In genomic region chrX:37776283-37776986, GRCh38 we compare ENCODE assay signal across 10 cellular contexts. TPM values are rescaled to one million over a fixed set of nuclear protein-coding genes. Genes with fewer than 3 reads are reported as not detected.
DNase-seq lines count a peak whose midpoint lies in the region; ATAC-seq and TF ChIP-seq lines count a peak whose summit lies in the region.
"Had no signal": no experiment of that assay in that cellular context is flagged by ENCODE, and none has a peak within 500 bp of the region (broad histone marks: within the 10 kb centered on the region; RNA-seq: fewer than 3 reads in every experiment).

No MANE protein-coding gene starts in this region.

- H4K20me1 ChIP-seq in DND-41 (ENCODE audit: insufficient read depth, low read length): no peaks in the 10 kb centered on the region
- no peaks in the 10 kb centered on the region for H4K20me1 ChIP-seq in PC-3 (ENCODE audit: low read length)

- POLR2A ChIA-PET in activated CD8-positive, alpha-beta T cell treated with anti-CD3 and anti-CD28 coated beads for 36 hours (lab: Charles Lee): no interaction called here
- POLR2A ChIA-PET in MCF 10A (lab: Yijun Ruan, JAX) (no interaction called here), PC-3 (lab: Charles Lee; ENCODE audit: unreplicated experiment) (no interaction called here)

- H3K4me2 ChIP-seq in DND-41 (ENCODE audit: insufficient read depth, low read length): peak overlapping the region; percentile 18
- H3K4me2 ChIP-seq in PC-3 (ENCODE audit: low read length): no peak overlapping the region

- H2AFZ ChIP-seq in DND-41 (ENCODE audit: low read depth, low read length) (peak overlapping the region; percentile 62; the same call in 1 of the 2 replicates), PC-3 (ENCODE audit: low read length) (no peak overlapping the region)

- H3K4me3 ChIP-seq in DND-41 (ENCODE audit: low read depth in 1 of 2, low read length in 2 of 2): no peak overlapping the region
- no peak overlapping the region for H3K4me3 ChIP-seq in PC-3 (ENCODE audit: low read length)

- TF ChIP-seq CTCF in DND-41 (IDR thresholded peaks at IDR 0.05; ENCODE audit: borderline replicate concordance, extremely low read depth, low read length, poor library complexity, severe bottlenecking): peak; percentile 35
- TF ChIP-seq CTCF in activated CD8-positive, alpha-beta T cell treated with anti-CD3 and anti-CD28 coated beads for 36 hours (IDR thresholded peaks at IDR 0.05): no peak
- TF ChIP-seq CTCF in MCF 10A (IDR thresholded peaks at IDR 0.05; ENCODE audit: unreplicated experiment): no peak
- no peak for TF ChIP-seq CTCF in PC-3 (conservative IDR thresholded peaks at IDR 0.05; ENCODE audit: low read depth, low read length)

- no peaks in the 10 kb centered on the region for H3K79me2 ChIP-seq in DND-41 (ENCODE audit: insufficient read depth, low read length)
- H3K79me2 ChIP-seq in PC-3 (ENCODE audit: low read length): no peaks in the 10 kb centered on the region

- no peaks in the 10 kb centered on the region for H3K27me3 Mint-ChIP-seq in activated CD8-positive, alpha-beta T cell treated with anti-CD3 and anti-CD28 coated beads for 36 hours
- peaks cover 35% of the 10 kb centered on the region for H3K27me3 Mint-ChIP-seq in MCF 10A (ENCODE audit: insufficient read depth, unreplicated experiment)

- H3K36me3 ChIP-seq in DND-41 (ENCODE audit: insufficient read depth, low read length) (no peaks in the 10 kb centered on the region), PC-3 (ENCODE audit: low read depth, low read length) (no peaks in the 10 kb centered on the region)

- CTCF ChIA-PET in activated CD8-positive, alpha-beta T cell treated with anti-CD3 and anti-CD28 coated beads for 36 hours (lab: Charles Lee): interaction anchor here (1.0 to 1.7 kb wide), 3 partner anchors 30 to 48 kb away, joined by 3 to 6 read pairs (median 6); no protein-coding TSS in a partner anchor
- CTCF ChIA-PET in MCF 10A (lab: Yijun Ruan, JAX) (interaction anchor here (0.7 to 1.0 kb wide), 2 partner anchors 14 to 36 kb away, joined by 4 to 6 read pairs; no protein-coding TSS in a partner anchor), PC-3 (lab: Charles Lee) (no interaction called here)

- BruUV-seq in MCF 10A (replicated peaks; lab: Mats Ljungman, UMichigan) (no TSS peak), PC-3 (replicated peaks; lab: Mats Ljungman, UMichigan) (no TSS peak)

- H3F3A ChIP-seq in PC-3 (ENCODE audit: low read length, unreplicated experiment): no peaks in the 10 kb centered on the region

- H3K27me3 ChIP-seq in DND-41 (ENCODE audit: insufficient read depth, low read length, poor library complexity) (no peaks in the 10 kb centered on the region), PC-3 (ENCODE audit: low read length) (no peaks in the 10 kb centered on the region)

- H3K4me1 Mint-ChIP-seq in activated CD8-positive, alpha-beta T cell treated with anti-CD3 and anti-CD28 coated beads for 36 hours (ENCODE audit: low read depth): peaks cover 23% of the 10 kb centered on the region
- no peaks in the 10 kb centered on the region for H3K4me1 Mint-ChIP-seq in MCF 10A (ENCODE audit: insufficient read depth, unreplicated experiment)

- peak overlapping the region; percentile 88 for H3K27ac ChIP-seq in DND-41 (ENCODE audit: low read length)
- H3K27ac ChIP-seq in PC-3 (ENCODE audit: low read length): no peak overlapping the region

- no peaks in the 10 kb centered on the region for H3K9me3 Mint-ChIP-seq in activated CD8-positive, alpha-beta T cell treated with anti-CD3 and anti-CD28 coated beads for 36 hours
- H3K9me3 Mint-ChIP-seq in MCF 10A (ENCODE audit: unreplicated experiment): no peaks in the 10 kb centered on the region

- peaks cover 46% of the 10 kb centered on the region for H3K4me1 ChIP-seq in DND-41 (ENCODE audit: insufficient read depth, low read length)
- no peaks in the 10 kb centered on the region for H3K4me1 ChIP-seq in PC-3 (ENCODE audit: insufficient read depth, low read length)

- H3K9ac ChIP-seq in DND-41 (ENCODE audit: low read depth, low read length): peak overlapping the region; percentile 44
- no peak overlapping the region for H3K9ac ChIP-seq in PC-3 (ENCODE audit: low read length)

- no peak overlapping the region for H3K4me3 Mint-ChIP-seq in activated CD8-positive, alpha-beta T cell treated with anti-CD3 and anti-CD28 coated beads for 36 hours
- no peak overlapping the region for H3K4me3 Mint-ChIP-seq in MCF 10A (ENCODE audit: unreplicated experiment)

- ATAC-seq in DND-41 (ENCODE audit: insufficient read depth, low read depth) (peak; percentile 98), GM19328 (IDR thresholded peaks at IDR 0.05; ENCODE audit: unreplicated experiment) (peak; percentile 67), HG03108 (IDR thresholded peaks at IDR 0.05; ENCODE audit: unreplicated experiment) (peak; percentile 74), PC-3 (no peak)
- ATAC-seq in activated CD8-positive, alpha-beta T cell treated with anti-CD3 and anti-CD28 coated beads for 36 hours: peak; percentile 83

- H3K27ac Mint-ChIP-seq in activated CD8-positive, alpha-beta T cell treated with anti-CD3 and anti-CD28 coated beads for 36 hours: peak overlapping the region; percentile 66
- H3K27ac Mint-ChIP-seq in MCF 10A (ENCODE audit: low read depth, unreplicated experiment): no peak overlapping the region

- intact Hi-C loops in activated CD8-positive, alpha-beta T cell treated with anti-CD3 and anti-CD28 coated beads for 36 hours (cut with micrococcal nuclease): no loop called here
- intact Hi-C loops in MCF 10A (cut with micrococcal nuclease) (no loop called here), PC-3 (cut with micrococcal nuclease) (no loop called here)

- peak; percentile 86 for DNase-seq in DND-41
- peak; percentile 24 for DNase-seq in activated CD8-positive, alpha-beta T cell treated with anti-CD3 and anti-CD28 coated beads for 36 hours
- DNase-seq in activated CD4-positive, CD25-positive, alpha-beta regulatory T cell treated with anti-CD3 and anti-CD28 coated beads, Interleukin-2, amount 50 U/mL, for 72 hours: no peak
- DNase-seq in MCF 10A (ENCODE audit: unreplicated experiment): no peak
- no peak for DNase-seq in PC-3
- DNase-seq in occipital lobe (lab: John Stamatoyannopoulos, UW): no peak
- DNase-seq: NK-92 treated with Interleukin-12 subunit alpha and Interleukin-12 subunit beta, amount 100 ng/mL, for 24 hours had no signal

- no peaks in the 10 kb centered on the region for H3K36me3 Mint-ChIP-seq in activated CD8-positive, alpha-beta T cell treated with anti-CD3 and anti-CD28 coated beads for 36 hours (ENCODE audit: low read depth)
- H3K36me3 Mint-ChIP-seq in MCF 10A (ENCODE audit: insufficient read depth, unreplicated experiment): no peaks in the 10 kb centered on the region

- no peaks in the 10 kb centered on the region for H3K9me2 ChIP-seq in PC-3 (replicated peaks; ENCODE audit: low read length)

- no peaks in the 10 kb centered on the region for H3K9me3 ChIP-seq in DND-41 (ENCODE audit: insufficient read depth, low read length, severe bottlenecking)
- no peaks in the 10 kb centered on the region for H3K9me3 ChIP-seq in PC-3 (ENCODE audit: low read length)

RNA-seq across cellular contexts. Expression of gene CYBB, which starts 3.4 kb away (rescaled TPM):
- total RNA-seq in activated CD8-positive, alpha-beta T cell treated with anti-CD3 and anti-CD28 coated beads for 36 hours: under 1 TPM; 0.07 to 0.25 TPM
- total RNA-seq in MCF 10A (2022) (0.07 TPM in 1 of 2 replicates, not detected in the other), PC-3 (2014; rRNA removed) (0.40 and 0.46 TPM in 2 replicates), occipital lobe (16.4 TPM)
- total RNA-seq: epithelial cell of proximal tubule had no signal

Comparison
In these comparisons a context has a peak if more than half of its experiments do, and no peak if none do; other contexts are left out.
1. DNase-seq: peak in DND-41 (single experiment) and activated CD8-positive, alpha-beta T cell treated with anti-CD3 and anti-CD28 coated beads for 36 hours (single experiment); none in activated CD4-positive, CD25-positive, alpha-beta regulatory T cell treated with anti-CD3 and anti-CD28 coated beads, Interleukin-2, amount 50 U/mL, for 72 hours (single experiment), MCF 10A (single experiment), PC-3 (single experiment) and occipital lobe (single experiment).
2. RNA of gene CYBB, which starts 3.4 kb away (total RNA-seq): 16.4 TPM in occipital lobe (single experiment); 0.40 to 0.46 TPM in PC-3, 0.07 to 0.25 TPM in activated CD8-positive, alpha-beta T cell treated with anti-CD3 and anti-CD28 coated beads for 36 hours and 0.07 TPM in MCF 10A; every median in the first group is over 10 times any median in the second.